ENCODE assay signal across 7 cellular contexts in genomic region chr3:171746320-171747222, GRCh38.
A peak's percentile ranks its signal among the peaks of the same experiment; 100 is the strongest.
DNase-seq lines count a peak whose midpoint lies in the region; ATAC-seq, FAIRE-seq and TF ChIP-seq lines count a peak whose summit lies in the region.
"Not testable (repeated sequence)": the region's sequence is repeated elsewhere in the genome, so short reads cannot be mapped to it uniquely, and the experiment has no call there.

No MANE protein-coding gene starts in this region.

- H3K9me3 Mint-ChIP-seq in GM23338 = peaks cover 26% of the 10 kb centered on the region
- H3K9me3 Mint-ChIP-seq in WTC11 = peaks cover 29% of the 10 kb centered on the region
- not testable (repeated sequence) for H3K9me3 Mint-ChIP-seq in neural progenitor cell

- H4K20me1 ChIP-seq in GM23338 (replicated peaks; ENCODE audit: insufficient read depth); H1 (replicated peaks in 1 of 2; ENCODE audit: control insufficient read depth in 1 of 2, insufficient read depth in 2 of 2, low read length in 2 of 2); neural progenitor cell (ENCODE audit: low read depth): not testable (repeated sequence)

- intact Hi-C loops in heart right ventricle (cut with DNase I); testis (cut with DNase I; ENCODE audit: low total_unique reads): not testable (repeated sequence)

- not testable (repeated sequence) for H4K8ac ChIP-seq in H1 (ENCODE audit: extremely low read depth, insufficient read depth, low read length)

- TF ChIP-seq CTCF in GM23338 (conservative IDR thresholded peaks at IDR 0.05; ENCODE audit: low read depth in 2 of 2); WTC11 (IDR thresholded peaks at IDR 0.05); H1 (IDR thresholded peaks at IDR 0.05; ENCODE audit: control extremely low read depth in 1 of 3, insufficient read depth in 1 of 3, low read depth in 1 of 3, low read length in 3 of 3); heart right ventricle (IDR thresholded peaks at IDR 0.05); neural progenitor cell (IDR thresholded peaks at IDR 0.05); testis (IDR thresholded peaks at IDR 0.05): not testable (repeated sequence)

- not testable (repeated sequence) for H2BK5ac ChIP-seq in H1 (ENCODE audit: low read depth, low read length)

- not testable (repeated sequence) for DNase-seq in GM23338 (ENCODE audit: low spot score); WTC11 (ENCODE audit: low spot score); H1 (ENCODE audit: low read depth in 1 of 2, low spot score in 2 of 2); heart right ventricle; neural progenitor cell (ENCODE audit: low spot score)
- DNase-seq in left kidney (ENCODE audit: low read depth, low spot score) (peak; percentile 13), testis (peak; percentile 53)

- CTCF ChIA-PET in WTC11 (lab: Charles Lee) = interaction anchor here (1.5 kb wide), 1 partner anchor 132 kb away, joined by 5 read pairs; no protein-coding TSS in a partner anchor
- CTCF ChIA-PET in H1 (lab: Charles Lee; ENCODE audit: partially characterized antibody) = interaction anchor here (0.7 to 1.3 kb wide), 4 partner anchors 10 to 59 kb away, joined by 4 to 6 read pairs (median 4); no protein-coding TSS in a partner anchor

- H3K18ac ChIP-seq in H1 (ENCODE audit: extremely low read depth, low read length) = not testable (repeated sequence)

- not testable (repeated sequence) for H2BK120ac ChIP-seq in H1 (replicated peaks; ENCODE audit: low read depth, low read length)

- H3K9me3 ChIP-seq in H1 (ENCODE audit: insufficient read depth in 2 of 2, low read depth in 1 of 2, low read length in 1 of 2) = peaks cover 11 to 12% of the 10 kb centered on the region in 2 experiments
- H3K9me3 ChIP-seq in heart right ventricle; neural progenitor cell (ENCODE audit: low read depth); testis: not testable (repeated sequence)

- POLR2A ChIA-PET in WTC11 (lab: Charles Lee) = interaction anchor here (0.6 kb wide), 1 partner anchor 625 kb away, joined by 4 read pairs; no protein-coding TSS in a partner anchor
- POLR2A ChIA-PET in H1 (lab: Charles Lee; ENCODE audit: partially characterized antibody) = not testable (repeated sequence)

- not testable (repeated sequence) for H3K27me3 ChIP-seq in GM23338 (ENCODE audit: insufficient read depth); H1 (replicated peaks in 1 of 4; ENCODE audit: control insufficient read depth in 3 of 4, extremely low read depth in 1 of 4, insufficient read depth in 3 of 4, low read length in 3 of 4); heart right ventricle; neural progenitor cell; testis

- H2AFZ ChIP-seq in GM23338; neural progenitor cell (replicated peaks): not testable (repeated sequence)
- H2AFZ ChIP-seq in H1 (ENCODE audit: low read length) = 0 out of 2 replicates have a peak overlapping the region, but pooled peaks have one; percentile 70

- peaks cover 30% of the 10 kb centered on the region for H3K4me1 Mint-ChIP-seq in GM23338
- peaks cover 26% of the 10 kb centered on the region for H3K4me1 Mint-ChIP-seq in WTC11
- H3K4me1 Mint-ChIP-seq in neural progenitor cell = peaks cover 17% of the 10 kb centered on the region

- H3K9me2 ChIP-seq in GM23338 (ENCODE audit: insufficient read depth) = not testable (repeated sequence)

- H3F3A ChIP-seq in GM23338 (replicated peaks; ENCODE audit: low read depth); neural progenitor cell (ENCODE audit: low read depth): not testable (repeated sequence)

- not testable (repeated sequence) for H2BK20ac ChIP-seq in H1 (ENCODE audit: low read length)

- H3K36me3 Mint-ChIP-seq in GM23338 (ENCODE audit: low read depth) (peaks cover 17% of the 10 kb centered on the region), WTC11 (peaks cover 21% of the 10 kb centered on the region)
- not testable (repeated sequence) for H3K36me3 Mint-ChIP-seq in neural progenitor cell

- not testable (repeated sequence) for H3K36me3 ChIP-seq in GM23338 (ENCODE audit: insufficient read depth); H1 (ENCODE audit: control insufficient read depth in 2 of 4, insufficient read depth in 4 of 4, low read length in 3 of 4); heart right ventricle; neural progenitor cell; testis (ENCODE audit: low read depth, missing control alignments)

- H3K4me2 ChIP-seq in GM23338; H1 (ENCODE audit: insufficient read depth in 1 of 2, low read depth in 2 of 2, low read length in 2 of 2); neural progenitor cell: not testable (repeated sequence)

- not testable (repeated sequence) for H3K56ac ChIP-seq in H1 (replicated peaks; ENCODE audit: insufficient read length, low read depth, low read length)

- not testable (repeated sequence) for H3K4me3 Mint-ChIP-seq in GM23338, WTC11, neural progenitor cell

- H3K79me1 ChIP-seq in H1 (ENCODE audit: low read depth, low read length) = not testable (repeated sequence)

- H3K14ac ChIP-seq in H1 (ENCODE audit: insufficient read length) = not testable (repeated sequence)

- not testable (repeated sequence) for H3K23ac ChIP-seq in H1 (ENCODE audit: insufficient read length)

- not testable (repeated sequence) for H3K27ac ChIP-seq in GM23338 (ENCODE audit: low read depth); H1 (ENCODE audit: low read depth, low read length); neural progenitor cell; testis
- H3K27ac ChIP-seq in heart right ventricle = peak overlapping the region in 7 of 10 donors; percentile 60 to 91 (median 78)

- not testable (repeated sequence) for H3K27me3 Mint-ChIP-seq in GM23338 (ENCODE audit: insufficient read depth, low read depth, poor library complexity); WTC11 (ENCODE audit: low read depth); neural progenitor cell (ENCODE audit: insufficient read depth, low read depth)

- H3K23me2 ChIP-seq in H1 (ENCODE audit: low read depth, low read length) = not testable (repeated sequence)

- FAIRE-seq in H1 (lab: Jason Lieb, UNC) = not testable (repeated sequence)

- not testable (repeated sequence) for H2BK12ac ChIP-seq in H1 (ENCODE audit: low read depth, low read length)

- H3K4ac ChIP-seq in H1 (replicated peaks; ENCODE audit: insufficient read length, low read depth, low read length) = not testable (repeated sequence)

- not testable (repeated sequence) for ATAC-seq in GM23338, WTC11, heart right ventricle

- H2AK5ac ChIP-seq in H1 (ENCODE audit: low read depth, low read length) = not testable (repeated sequence)

- TF ChIP-seq RAD21 in H1 (IDR thresholded peaks at IDR 0.05 in 1 of 2, conservative IDR thresholded peaks at IDR 0.05 in 1 of 2; ENCODE audit: low read depth in 2 of 2, low read length in 2 of 2) = not testable (repeated sequence)

- H3K79me2 ChIP-seq in GM23338 (replicated peaks; ENCODE audit: insufficient read depth); H1 (ENCODE audit: control insufficient read depth in 1 of 2, insufficient read depth in 2 of 2, low read length in 2 of 2); neural progenitor cell (ENCODE audit: low read depth): not testable (repeated sequence)

- TF ChIP-seq EP300 in H1 (IDR thresholded peaks at IDR 0.05; ENCODE audit: borderline replicate concordance in 1 of 2, low read depth in 2 of 2, low read length in 2 of 2) = not testable (repeated sequence)

- H4K91ac ChIP-seq in H1 (replicated peaks; ENCODE audit: insufficient read length, low read length) = not testable (repeated sequence)

- H3K4me3 ChIP-seq in GM23338; H1 (ENCODE audit: extremely low read depth in 1 of 4, insufficient read depth in 2 of 4, low read depth in 3 of 4, low read length in 4 of 4); heart right ventricle; neural progenitor cell: not testable (repeated sequence)
- H3K4me3 ChIP-seq in testis = peak overlapping the region in 1 of 2 donors; percentile 50

- TF ChIP-seq POLR2A in H1 (IDR thresholded peaks at IDR 0.05; ENCODE audit: control extremely low read depth in 1 of 2, low read depth in 2 of 2, low read length in 2 of 2); testis (IDR thresholded peaks at IDR 0.05): not testable (repeated sequence)

- H3K9ac ChIP-seq in H1 (replicated peaks in 1 of 4; ENCODE audit: extremely low read depth in 1 of 4, low read depth in 3 of 4, low read length in 3 of 4); neural progenitor cell: not testable (repeated sequence)

- H4K5ac ChIP-seq in H1 (ENCODE audit: insufficient read length, low read depth, low read length) = not testable (repeated sequence)

- H3K4me1 ChIP-seq in GM23338 (ENCODE audit: insufficient read depth) (peaks cover 14% of the 10 kb centered on the region; the same call in 1 of the 2 replicates), heart right ventricle (peaks cover 8 to 83% (median 57%) of the 10 kb centered on the region in 9 donors), testis (peaks cover 16% of the 10 kb centered on the region)
- not testable (repeated sequence) for H3K4me1 ChIP-seq in H1 (replicated peaks in 1 of 4; ENCODE audit: control insufficient read depth in 3 of 4, insufficient read depth in 4 of 4, low read length in 3 of 4); neural progenitor cell

- H2BK15ac ChIP-seq in H1 (ENCODE audit: low read length) = not testable (repeated sequence)

- WGBS in H1 (ENCODE audit: extremely low coverage in 1 of 2, insufficient coverage in 1 of 2, insufficient read length in 1 of 2, insufficient replicate concordance in 2 of 2, low coverage in 1 of 2, low lambda C conversion rate in 2 of 2, missing lambda C conversion rate in 1 of 2), 2 experiments = 89% methylated on average over 11 of the region's 11 CpGs; no CpG with 5 or more reads in 1 of the 2 experiments
- WGBS in heart right ventricle, 2 donors = 86 to 89% methylated on average over 11 of the region's 11 CpGs
- WGBS in testis, 2 donors = 58 to 71% methylated on average over 9 to 11 of the region's 11 CpGs

- H3K27ac Mint-ChIP-seq in GM23338 (peak overlapping the region; percentile 13; the same call in 1 of the 2 replicates), WTC11 (peak overlapping the region; percentile 63), neural progenitor cell (peak overlapping the region; percentile 84)

Comparison
In these comparisons a context has a peak if more than half of its experiments do, and no peak if none do; other contexts are left out.
1. H3K27ac Mint-ChIP-seq: peak in every context shown above with its lines; median percentile 84 in neural progenitor cell; 63 in WTC11; 13 in GM23338.